Comparison of ENCODE assay signal across 10 cellular contexts in the genomic region with DNA sequence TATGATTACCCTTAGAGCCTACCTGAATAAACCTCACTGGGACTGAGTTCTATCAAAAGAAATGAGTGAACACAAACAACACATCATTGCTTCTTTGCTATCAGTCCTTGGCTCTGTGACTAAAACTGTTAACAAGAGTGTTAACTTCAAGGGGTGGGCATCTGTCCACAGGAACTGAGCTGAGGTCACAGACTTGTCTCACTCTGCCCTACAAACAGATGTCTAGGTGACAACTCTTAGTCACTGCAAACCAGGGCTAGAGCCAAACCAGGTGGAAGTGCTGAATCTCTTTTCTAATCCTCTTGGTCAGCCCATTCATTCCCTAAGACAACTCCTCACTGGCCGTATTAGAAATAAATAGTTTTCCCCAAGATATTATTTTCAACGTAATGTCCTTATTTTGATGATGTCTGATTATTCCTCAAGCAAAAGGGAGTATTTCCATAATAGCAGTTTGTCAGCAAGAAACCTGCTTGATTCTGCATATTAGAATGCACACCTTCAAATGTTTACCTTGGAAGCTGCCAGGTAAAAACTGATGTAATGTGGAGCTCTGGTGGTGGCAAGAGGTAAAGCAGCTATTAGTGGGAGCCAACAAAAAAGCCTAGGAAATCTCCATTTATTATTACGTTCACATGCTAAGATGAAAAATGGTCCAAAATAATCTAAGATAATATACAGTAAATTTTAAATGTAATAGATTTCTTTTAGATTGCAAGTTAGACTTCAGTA. TPM values are rescaled to one million over a fixed set of nuclear protein-coding genes. Genes with fewer than 3 reads are reported as not detected.
DNase-seq lines count a peak whose midpoint lies in the region; ATAC-seq, FAIRE-seq and TF ChIP-seq lines count a peak whose summit lies in the region.
"Had no signal": no experiment of that assay in that cellular context is flagged by ENCODE, and none has a peak within 500 bp of the region (broad histone marks: within the 10 kb centered on the region; RNA-seq: fewer than 3 reads in every experiment).

No MANE protein-coding gene starts in this region.

- H2BK5ac ChIP-seq in H1 (ENCODE audit: low read depth, low read length): no peak overlapping the region

- no peak overlapping the region for H4K5ac ChIP-seq in H1 (ENCODE audit: insufficient read length, low read depth, low read length)

- POLR2A ChIA-PET in H1 (lab: Charles Lee; ENCODE audit: partially characterized antibody): no interaction called here

- peak; percentile 88 for FAIRE-seq in H1 (lab: Jason Lieb, UNC)

- no peak for TF ChIP-seq POLR2A in H1 (IDR thresholded peaks at IDR 0.05; ENCODE audit: control extremely low read depth in 1 of 2, low read depth in 2 of 2, low read length in 2 of 2)

- H3K56ac ChIP-seq in H1 (replicated peaks; ENCODE audit: insufficient read length, low read depth, low read length): no peak overlapping the region

- H3K18ac ChIP-seq in H1 (ENCODE audit: extremely low read depth, low read length): no peak overlapping the region

- H3K36me3 Mint-ChIP-seq in stimulated activated effector memory CD8-positive, alpha-beta T cell treated with anti-CD3 and anti-CD28 coated beads, Interleukin-12 subunit alpha, Interleukin-12 subunit beta, amount 100 ng/mL, for 72 hours: no peaks in the 10 kb centered on the region
- H3K36me3 Mint-ChIP-seq: activated naive CD8-positive, alpha-beta T cell treated with anti-CD3 and anti-CD28 coated beads for 36 hours had no signal

- H3K4me3 Mint-ChIP-seq in stimulated activated effector memory CD8-positive, alpha-beta T cell treated with anti-CD3 and anti-CD28 coated beads, Interleukin-12 subunit alpha, Interleukin-12 subunit beta, amount 100 ng/mL, for 72 hours: no peak overlapping the region
- H3K4me3 Mint-ChIP-seq: activated naive CD8-positive, alpha-beta T cell treated with anti-CD3 and anti-CD28 coated beads for 36 hours had no signal

- no peak overlapping the region for H3K27ac ChIP-seq in H1 (ENCODE audit: low read depth, low read length)

- H3K23ac ChIP-seq in H1 (ENCODE audit: insufficient read length): no peak overlapping the region

- no peak overlapping the region for H3K14ac ChIP-seq in H1 (ENCODE audit: insufficient read length)

- H3K23me2 ChIP-seq in H1 (ENCODE audit: low read depth, low read length): peaks cover 13% of the 10 kb centered on the region

- H3K9me3 ChIP-seq in H1 (ENCODE audit: insufficient read depth in 2 of 2, low read depth in 1 of 2, low read length in 1 of 2): no peaks in the 10 kb centered on the region

- no peaks in the 10 kb centered on the region for H3K79me1 ChIP-seq in H1 (ENCODE audit: low read depth, low read length)

- peaks cover 11 to 22% (median 13%) of the 10 kb centered on the region in 4 experiments for H3K27me3 ChIP-seq in H1 (replicated peaks in 1 of 4; ENCODE audit: control insufficient read depth in 3 of 4, extremely low read depth in 1 of 4, insufficient read depth in 3 of 4, low read length in 3 of 4)

- H3K9ac ChIP-seq in H1 (replicated peaks in 1 of 4; ENCODE audit: extremely low read depth in 1 of 4, low read depth in 3 of 4, low read length in 3 of 4): no peak overlapping the region; a peak in 1 of 7 replicates

- CTCF ChIA-PET in H1 (lab: Charles Lee; ENCODE audit: partially characterized antibody): interaction anchor here (0.6 to 2.4 kb wide), 39 partner anchors 9 to 666 kb away, joined by 3 to 13 read pairs (median 4); partner anchors contain the start of gene OSTC

- H2AFZ ChIP-seq in H1 (ENCODE audit: low read length): no peak overlapping the region

- H2BK20ac ChIP-seq in H1 (ENCODE audit: low read length): no peak overlapping the region

- DNase-seq in NCI-H82 (lab: John Stamatoyannopoulos, UW): peak; percentile 22
- no peak for DNase-seq in NCI-H82 treated with DMSO at 0.1 percent for 48 hours (lab: John Stamatoyannopoulos, UW; ENCODE audit: unreplicated experiment)
- peak; percentile 9 for DNase-seq in NCI-H1048 (lab: John Stamatoyannopoulos, UW)
- no peak for DNase-seq in H1 (ENCODE audit: low read depth in 1 of 2, low spot score in 2 of 2)
- no peak for DNase-seq in stimulated activated effector memory CD8-positive, alpha-beta T cell treated with anti-CD3 and anti-CD28 coated beads, Interleukin-12 subunit alpha, Interleukin-12 subunit beta, amount 100 ng/mL, for 72 hours (ENCODE audit: low spot score in 2 of 2)
- DNase-seq in ecto neural progenitor cell (ENCODE audit: low spot score): no peak
- no peak for DNase-seq in HPDE6-E6E7 (ENCODE audit: extremely low spot score)
- DNase-seq in midbrain (lab: John Stamatoyannopoulos, UW): no peak
- DNase-seq: activated naive CD8-positive, alpha-beta T cell treated with anti-CD3 and anti-CD28 coated beads for 36 hours had no signal

- peaks cover 0 to 2% of the 10 kb centered on the region in 2 experiments for H4K20me1 ChIP-seq in H1 (replicated peaks in 1 of 2; ENCODE audit: control insufficient read depth in 1 of 2, insufficient read depth in 2 of 2, low read length in 2 of 2)

- no peak overlapping the region for H2BK12ac ChIP-seq in H1 (ENCODE audit: low read depth, low read length)

- H2AK5ac ChIP-seq in H1 (ENCODE audit: low read depth, low read length): no peak overlapping the region

- H3K4me2 ChIP-seq in H1 (ENCODE audit: insufficient read depth in 1 of 2, low read depth in 2 of 2, low read length in 2 of 2): no peak overlapping the region

- no peak overlapping the region for H4K8ac ChIP-seq in H1 (ENCODE audit: extremely low read depth, insufficient read depth, low read length)

- ATAC-seq in stimulated activated effector memory CD8-positive, alpha-beta T cell treated with anti-CD3 and anti-CD28 coated beads, Interleukin-12 subunit alpha, Interleukin-12 subunit beta, amount 100 ng/mL, for 72 hours: peak; percentile 64

- no peaks in the 10 kb centered on the region for H3K36me3 ChIP-seq in H1 (ENCODE audit: control insufficient read depth in 2 of 4, insufficient read depth in 4 of 4, low read length in 3 of 4)

- H3K4me1 Mint-ChIP-seq in stimulated activated effector memory CD8-positive, alpha-beta T cell treated with anti-CD3 and anti-CD28 coated beads, Interleukin-12 subunit alpha, Interleukin-12 subunit beta, amount 100 ng/mL, for 72 hours: peaks cover 20% of the 10 kb centered on the region

- H2BK120ac ChIP-seq in H1 (replicated peaks; ENCODE audit: low read depth, low read length): no peak overlapping the region

- H3K4ac ChIP-seq in H1 (replicated peaks; ENCODE audit: insufficient read length, low read depth, low read length): no peak overlapping the region

- H2BK15ac ChIP-seq in H1 (ENCODE audit: low read length): no peak overlapping the region

- 55% methylated on average over 3 of the region's 3 CpGs; no CpG with 5 or more reads in 1 of the 2 experiments for WGBS in H1 (ENCODE audit: extremely low coverage in 1 of 2, insufficient coverage in 1 of 2, insufficient read length in 1 of 2, insufficient replicate concordance in 2 of 2, low coverage in 1 of 2, low lambda C conversion rate in 2 of 2, missing lambda C conversion rate in 1 of 2), 2 experiments

- no peak overlapping the region for H3K4me3 ChIP-seq in H1 (ENCODE audit: extremely low read depth in 1 of 4, insufficient read depth in 2 of 4, low read depth in 3 of 4, low read length in 4 of 4)

- peak in 2 of 3 experiments; percentile 58 to 69; a peak in 3 of 4 replicates for TF ChIP-seq CTCF in H1 (IDR thresholded peaks at IDR 0.05; ENCODE audit: control extremely low read depth in 1 of 3, insufficient read depth in 1 of 3, low read depth in 1 of 3, low read length in 3 of 3)

- H3K27ac Mint-ChIP-seq in stimulated activated effector memory CD8-positive, alpha-beta T cell treated with anti-CD3 and anti-CD28 coated beads, Interleukin-12 subunit alpha, Interleukin-12 subunit beta, amount 100 ng/mL, for 72 hours: no peak overlapping the region
- H3K27ac Mint-ChIP-seq: activated naive CD8-positive, alpha-beta T cell treated with anti-CD3 and anti-CD28 coated beads for 36 hours had no signal

- no peak overlapping the region for H4K91ac ChIP-seq in H1 (replicated peaks; ENCODE audit: insufficient read length, low read length)

- no peak for TF ChIP-seq EP300 in H1 (IDR thresholded peaks at IDR 0.05; ENCODE audit: borderline replicate concordance in 1 of 2, low read depth in 2 of 2, low read length in 2 of 2)

- peak; percentile 84 to 86 for TF ChIP-seq RAD21 in H1 (IDR thresholded peaks at IDR 0.05 in 1 of 2, conservative IDR thresholded peaks at IDR 0.05 in 1 of 2; ENCODE audit: low read depth in 2 of 2, low read length in 2 of 2)

- no peaks in the 10 kb centered on the region for H3K9me3 Mint-ChIP-seq in stimulated activated effector memory CD8-positive, alpha-beta T cell treated with anti-CD3 and anti-CD28 coated beads, Interleukin-12 subunit alpha, Interleukin-12 subunit beta, amount 100 ng/mL, for 72 hours
- H3K9me3 Mint-ChIP-seq: activated naive CD8-positive, alpha-beta T cell treated with anti-CD3 and anti-CD28 coated beads for 36 hours had no signal

- peaks cover 0 to 14% (median 2%) of the 10 kb centered on the region in 4 experiments; a peak in 5 of 7 replicates for H3K4me1 ChIP-seq in H1 (replicated peaks in 1 of 4; ENCODE audit: control insufficient read depth in 3 of 4, insufficient read depth in 4 of 4, low read length in 3 of 4)

- no peaks in the 10 kb centered on the region for H3K79me2 ChIP-seq in H1 (ENCODE audit: control insufficient read depth in 1 of 2, insufficient read depth in 2 of 2, low read length in 2 of 2)

TF ChIP-seq in H1, 55 proteins besides CTCF, POLR2A, EP300 and RAD21:
- no peak for TF ChIP-seq SIN3A (conservative IDR thresholded peaks at IDR 0.05 in 1 of 2, IDR thresholded peaks at IDR 0.05 in 1 of 2; ENCODE audit: low read depth in 1 of 2, low read length in 2 of 2)
- TF ChIP-seq ATF3 (IDR thresholded peaks at IDR 0.05; ENCODE audit: insufficient read depth, low read depth, low read length): no peak

RNA-seq across cellular contexts. Expression of gene COL25A1, which starts 4.0 kb away (rescaled TPM):
- total RNA-seq in H1 (2021; fragmentation: NEBNext Ultra II Directional; extraction: Animal tissue kit (Norgen Biotek cat#: 25700)): 4.5 and 8.3 TPM in 2 replicates
- 1.1 and 1.6 TPM in 2 replicates for polyA plus RNA-seq in H1 (2011; rRNA removed)
- polyA plus RNA-seq in H1 (2011; cell fraction: cytosol; rRNA removed): 1.7 TPM
- polyA plus RNA-seq in H1 (2011; cell fraction: nucleus; rRNA removed): 3.2 TPM
- 1.6 to 2.1 TPM (median 1.9 TPM) in 4 replicates for polyA plus RNA-seq in H1 (2012, experiment 1 of 2)
- 0.13 TPM for polyA plus RNA-seq in H1 (2012, experiment 2 of 2)
- polyA plus RNA-seq in H1 (2013, experiment 1 of 2): 3.1 TPM
- 3.3 TPM for polyA plus RNA-seq in H1 (2013, experiment 2 of 2)
- polyA minus RNA-seq in H1 (2011; rRNA and poly(A)+ RNA removed): 1.8 and 2.6 TPM in 2 replicates
- polyA minus RNA-seq in H1 (2011; cell fraction: cytosol; rRNA and poly(A)+ RNA removed): 2.6 TPM
- polyA minus RNA-seq in H1 (2011; cell fraction: nucleus; rRNA and poly(A)+ RNA removed): 11.6 TPM
- total RNA-seq: M059J had no signal

Comparison
In these comparisons a context has a peak if more than half of its experiments do, and no peak if none do; other contexts are left out.
1. DNase-seq: peak in NCI-H82 (single experiment) and NCI-H1048 (single experiment); none in NCI-H82 treated with DMSO at 0.1 percent for 48 hours (single experiment), H1 (0 of 2), stimulated activated effector memory CD8-positive, alpha-beta T cell treated with anti-CD3 and anti-CD28 coated beads, Interleukin-12 subunit alpha, Interleukin-12 subunit beta, amount 100 ng/mL, for 72 hours (0 of 2), ecto neural progenitor cell (single experiment), HPDE6-E6E7 (single experiment) and midbrain (single experiment).